13 cellular contexts compared by ENCODE assay signal in the genomic region with DNA sequence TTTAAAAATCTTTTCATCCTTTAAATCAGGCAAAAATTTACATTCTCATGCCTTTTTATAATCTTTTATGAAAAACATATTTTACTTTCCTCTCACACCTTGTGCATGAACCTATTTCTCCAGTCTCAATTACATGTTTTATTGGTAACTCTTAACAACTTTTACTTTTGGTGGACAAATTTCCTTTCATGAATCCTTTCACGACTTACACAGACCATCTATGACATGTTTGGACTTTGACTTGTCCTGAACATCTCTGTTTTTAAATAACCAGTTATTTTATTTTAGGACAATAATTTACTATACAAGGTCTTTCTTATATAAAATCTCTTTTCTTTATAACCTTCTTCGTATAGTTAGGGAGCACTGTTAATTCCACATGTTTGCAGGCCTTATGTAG. TPM values are rescaled to one million over a fixed set of nuclear protein-coding genes. Genes with fewer than 3 reads are reported as not detected.
DNase-seq lines count a peak whose midpoint lies in the region; TF ChIP-seq lines count a peak whose summit lies in the region.
"Had no signal": no experiment of that assay in that cellular context is flagged by ENCODE, and none has a peak within 500 bp of the region (broad histone marks: within the 10 kb centered on the region; RNA-seq: fewer than 3 reads in every experiment).

No MANE protein-coding gene starts in this region.

- H3K4me3 ChIP-seq in fibroblast of lung (replicated peaks in 1 of 4; ENCODE audit: control extremely low read depth in 1 of 4, insufficient read depth in 1 of 4, low read depth in 3 of 4, low read length in 4 of 4) (no peak overlapping the region), testis (no peak overlapping the region)
- H3K4me3 ChIP-seq: spleen had no signal

- H3K27me3 ChIP-seq in fibroblast of lung (ENCODE audit: control insufficient read depth, insufficient read depth, low read length) (no peaks in the 10 kb centered on the region), testis (no peaks in the 10 kb centered on the region)
- H3K27me3 ChIP-seq: foreskin keratinocyte, spleen had no signal

- no peak overlapping the region for H3K4me2 ChIP-seq in fibroblast of lung (ENCODE audit: extremely low read depth, insufficient read depth, low read length)

- H3K36me3 ChIP-seq in fibroblast of lung (ENCODE audit: control insufficient read depth, insufficient read depth, low read length) (no peaks in the 10 kb centered on the region), testis (ENCODE audit: low read depth, missing control alignments) (no peaks in the 10 kb centered on the region)
- H3K36me3 ChIP-seq: spleen had no signal

- in situ Hi-C loops in Caki2 (cut with HindIII; ENCODE audit: low pct_unique_long_range_greater_than_20kb, low sequenced_read_pairs): no loop called here

- H3K27ac ChIP-seq in fibroblast of lung (ENCODE audit: insufficient read depth, low read length) (no peak overlapping the region), testis (no peak overlapping the region)
- H3K27ac ChIP-seq: foreskin keratinocyte, parathyroid adenoma, spleen had no signal

- 63 to 80% methylated on average over 2 of the region's 2 CpGs for WGBS in testis, 2 donors

- no peak overlapping the region for H3K9ac ChIP-seq in fibroblast of lung (ENCODE audit: insufficient read depth, low read length)
- H3K9ac ChIP-seq: parathyroid adenoma had no signal

- TF ChIP-seq CTCF in fibroblast of lung (conservative IDR thresholded peaks at IDR 0.05 in 1 of 2, IDR thresholded peaks at IDR 0.05 in 1 of 2; ENCODE audit: low read depth in 1 of 2, low read length in 2 of 2) (no peak), testis (IDR thresholded peaks at IDR 0.05) (no peak)

- intact Hi-C loops in testis (cut with DNase I; ENCODE audit: low total_unique reads): no loop called here

- no peaks in the 10 kb centered on the region for H3K79me2 ChIP-seq in fibroblast of lung (ENCODE audit: control insufficient read depth, insufficient read depth, low read length)
- H3K79me2 ChIP-seq: parathyroid adenoma had no signal

- no peaks in the 10 kb centered on the region for H3K9me3 ChIP-seq in fibroblast of lung (ENCODE audit: control insufficient read depth, insufficient read depth, low read depth, low read length)
- H3K9me3 ChIP-seq in testis: no peaks in the 10 kb centered on the region

- no peak overlapping the region for H2AFZ ChIP-seq in fibroblast of lung (ENCODE audit: low read length)
- H2AFZ ChIP-seq: parathyroid adenoma had no signal

- no peaks in the 10 kb centered on the region for H4K20me1 ChIP-seq in fibroblast of lung (ENCODE audit: control insufficient read depth, extremely low read depth, insufficient read depth, low read length)

- no peak for TF ChIP-seq POLR2A in testis (IDR thresholded peaks at IDR 0.05)

- H3K4me1 ChIP-seq in fibroblast of lung (ENCODE audit: control insufficient read depth, extremely low read depth, insufficient read depth, low read length): no peaks in the 10 kb centered on the region
- no peaks in the 10 kb centered on the region for H3K4me1 ChIP-seq in testis
- H3K4me1 ChIP-seq: foreskin keratinocyte, parathyroid adenoma, spleen had no signal

- DNase-seq in Caki2 (ENCODE audit: low read depth) (peak; percentile 13), HCEC 1CT (peak; percentile 9), OCI-M1 (lab: John Stamatoyannopoulos, UW) (peak; percentile 48), fibroblast of lung (ENCODE audit: low read depth in 2 of 2) (peak; percentile 14), testis (no peak)
- no peak for DNase-seq in activated CD4-positive, alpha-beta T cell treated with anti-CD3 and anti-CD28 coated beads, Interleukin-2, amount 50 U/mL, for 48 hours
- no peak for DNase-seq in central memory CD4-positive, alpha-beta T cell
- DNase-seq: anterior cingulate cortex; CD8-positive, alpha-beta memory T cell; immature natural killer cell; spleen had no signal

RNA-seq across cellular contexts. Expression of a gene that starts 26.5 kb away (rescaled TPM):
- 9.5 and 26.8 TPM in 2 replicates for total RNA-seq in Caki2 (2014; rRNA removed; shearing (Covaris generic); ENCODE audit: low replicate concordance)
- total RNA-seq in fibroblast of lung (14.4 and 18.5 TPM in 2 replicates), testis (10 to 100 TPM; 59.2 to 64.0 TPM)
- polyA plus RNA-seq in fibroblast of lung (18.6 and 22.7 TPM in 2 replicates), testis (ENCODE audit: insufficient read depth, low read depth, low replicate concordance) (53.6 TPM)
- polyA plus RNA-seq in fibroblast of lung (2012): 10.7 and 14.2 TPM in 2 replicates
- 8.8 and 16.1 TPM in 2 replicates for polyA minus RNA-seq in fibroblast of lung (ENCODE audit: low replicate concordance)

Comparison
In these comparisons a context has a peak if more than half of its experiments do, and no peak if none do; other contexts are left out.
1. DNase-seq: peak in Caki2 (single experiment), HCEC 1CT (single experiment), OCI-M1 (single experiment) and fibroblast of lung (2 of 2); none in activated CD4-positive, alpha-beta T cell treated with anti-CD3 and anti-CD28 coated beads, Interleukin-2, amount 50 U/mL, for 48 hours (0 of 2), testis (single experiment) and central memory CD4-positive, alpha-beta T cell (single experiment).